ENCODE assay signal across 11 cellular contexts in the genomic region with DNA sequence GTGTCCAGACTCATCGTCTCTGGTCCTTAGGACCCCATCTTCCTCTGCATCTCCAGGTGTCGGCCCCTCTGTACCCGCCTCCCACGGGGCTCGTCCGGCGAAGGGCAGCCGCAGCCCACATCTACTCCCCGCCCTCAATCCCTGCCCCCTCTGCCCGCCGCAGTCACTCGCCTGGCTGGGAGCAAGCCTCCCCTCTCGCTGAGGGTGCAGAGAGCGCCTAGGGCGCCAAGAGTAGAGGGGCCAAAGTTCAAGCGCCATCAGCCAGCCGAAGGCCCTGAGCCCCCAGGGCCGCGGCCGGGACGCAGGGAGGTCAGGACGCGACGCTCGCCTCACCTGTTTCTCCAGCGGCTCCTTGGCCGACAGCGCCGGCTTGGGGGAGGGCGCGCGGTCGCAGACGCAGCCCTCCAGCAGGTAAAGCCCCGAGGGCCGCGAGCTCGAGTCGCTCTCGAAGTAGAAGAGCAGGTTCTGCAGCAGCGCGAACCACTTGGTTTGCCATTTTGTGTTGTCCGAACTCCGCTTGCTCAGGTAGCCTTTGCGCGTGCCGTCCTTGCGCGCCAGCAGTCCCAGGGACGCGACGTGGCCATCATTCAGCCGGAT. TPM values are rescaled to one million over a fixed set of nuclear protein-coding genes. Genes with fewer than 3 reads are reported as not detected.
DNase-seq lines count a peak whose midpoint lies in the region; ATAC-seq and TF ChIP-seq lines count a peak whose summit lies in the region.
"Had no signal": no experiment of that assay in that cellular context is flagged by ENCODE, and none has a peak within 500 bp of the region (broad histone marks: within the 10 kb centered on the region; RNA-seq: fewer than 3 reads in every experiment).

No MANE protein-coding gene starts in this region.

- TF ChIP-seq POLR2A in heart left ventricle (IDR thresholded peaks at IDR 0.05) = no peak

- H3K4me3 ChIP-seq in heart left ventricle = peak overlapping the region in 10 of 12 donors; percentile 0 to 33 (median 16)
- H3K4me3 ChIP-seq: right lobe of liver had no signal

- intact Hi-C loops in heart left ventricle (cut with DNase I) (no loop called here), Right ventricle myocardium superior (cut with DNase I) (no loop called here)

- H3K27me3 ChIP-seq in heart left ventricle = peaks cover 39 to 81% (median 54%) of the 10 kb centered on the region in 9 donors

- peaks cover 0 to 27% (median 7%) of the 10 kb centered on the region in 12 donors for H3K4me1 ChIP-seq in heart left ventricle

- no peaks in the 10 kb centered on the region for H3K9me3 ChIP-seq in heart left ventricle
- H3K9me3 ChIP-seq: right lobe of liver had no signal

- H3K27me3 Mint-ChIP-seq in endothelial cell (ENCODE audit: unreplicated experiment) (peaks cover 39% of the 10 kb centered on the region), neural crest cell (ENCODE audit: low read depth) (peaks cover 98% of the 10 kb centered on the region)

- H3K36me3 ChIP-seq in heart left ventricle = no peaks in the 10 kb centered on the region
- H3K36me3 ChIP-seq: right lobe of liver had no signal

- H3K4me3 Mint-ChIP-seq in endothelial cell (ENCODE audit: unreplicated experiment) (peak overlapping the region; percentile 37), neural crest cell (peak overlapping the region; percentile 73)

- ATAC-seq in heart left ventricle = no peak
- ATAC-seq in Right ventricle myocardium superior (ENCODE audit: poor library complexity) = no peak
- no peak for ATAC-seq in HG02571 (IDR thresholded peaks at IDR 0.05; ENCODE audit: unreplicated experiment)
- ATAC-seq in stimulated activated naive CD8-positive, alpha-beta T cell treated with anti-CD3 and anti-CD28 coated beads, Interleukin-15, Interleukin-2, amounts not matched to agents 100 U/mL and 50 U/mL, for 24 hours = no peak
- ATAC-seq: right lobe of liver had no signal

- H3K4me1 Mint-ChIP-seq in endothelial cell (ENCODE audit: unreplicated experiment) (peaks cover 12% of the 10 kb centered on the region), neural crest cell (peaks cover 9% of the 10 kb centered on the region)

- H3K27ac Mint-ChIP-seq in endothelial cell (ENCODE audit: unreplicated experiment) (no peak overlapping the region), neural crest cell (ENCODE audit: unreplicated experiment) (no peak overlapping the region)
- H3K27ac Mint-ChIP-seq: CD4-positive, alpha-beta memory T cell had no signal

- H3K9me3 Mint-ChIP-seq in endothelial cell (ENCODE audit: unreplicated experiment) (no peaks in the 10 kb centered on the region), neural crest cell (no peaks in the 10 kb centered on the region)
- H3K9me3 Mint-ChIP-seq: CD4-positive, alpha-beta memory T cell had no signal

- no peak for DNase-seq in heart left ventricle
- no peak for DNase-seq in Right ventricle myocardium superior
- DNase-seq in endothelial cell (ENCODE audit: low spot score) = no peak
- DNase-seq in neural crest cell (ENCODE audit: low read depth, low spot score) = no peak
- no peak for DNase-seq in activated T-cell treated with anti-CD3 and anti-CD28 coated beads for 4 hours
- DNase-seq in stimulated activated naive CD8-positive, alpha-beta T cell treated with anti-CD3 and anti-CD28 coated beads, Interleukin-15, Interleukin-2, amounts not matched to agents 100 U/mL and 50 U/mL, for 24 hours = no peak
- DNase-seq in GM03348 (ENCODE audit: low spot score) = no peak
- DNase-seq: CD4-positive, alpha-beta memory T cell; cortex of kidney had no signal

- no peak for TF ChIP-seq CTCF in heart left ventricle (IDR thresholded peaks at IDR 0.05)
- TF ChIP-seq CTCF in endothelial cell (IDR thresholded peaks at IDR 0.05; ENCODE audit: unreplicated experiment) = no peak
- TF ChIP-seq CTCF in neural crest cell (conservative IDR thresholded peaks at IDR 0.05) = no peak

- 1 to 2% (median 1%) methylated on average over 28 to 53 of the region's 53 CpGs for WGBS in heart left ventricle, 4 donors

- H3K36me3 Mint-ChIP-seq in endothelial cell (ENCODE audit: low read depth, unreplicated experiment) (no peaks in the 10 kb centered on the region), neural crest cell (ENCODE audit: low read depth) (no peaks in the 10 kb centered on the region)
- H3K36me3 Mint-ChIP-seq: CD4-positive, alpha-beta memory T cell had no signal

- H3K27ac ChIP-seq in heart left ventricle = no peak overlapping the region
- H3K27ac ChIP-seq: right lobe of liver had no signal

RNA-seq across cellular contexts. Expression of gene RASGRF1, which starts 0.6 kb away (rescaled TPM):
- total RNA-seq in heart left ventricle (under 1 TPM in 3 of 9 donors, not detected in 6; 0.12 to 0.40 (median 0.25) TPM), Right ventricle myocardium superior (not detected), endothelial cell (ENCODE audit: unreplicated experiment) (not detected), neural crest cell (0.16 and 0.55 TPM in 2 replicates)
- not detected for polyA plus RNA-seq in heart left ventricle
- total RNA-seq: CD4-positive, alpha-beta memory T cell had no signal
- polyA plus RNA-seq: CD4-positive, alpha-beta memory T cell had no signal
